In the genomic region with DNA sequence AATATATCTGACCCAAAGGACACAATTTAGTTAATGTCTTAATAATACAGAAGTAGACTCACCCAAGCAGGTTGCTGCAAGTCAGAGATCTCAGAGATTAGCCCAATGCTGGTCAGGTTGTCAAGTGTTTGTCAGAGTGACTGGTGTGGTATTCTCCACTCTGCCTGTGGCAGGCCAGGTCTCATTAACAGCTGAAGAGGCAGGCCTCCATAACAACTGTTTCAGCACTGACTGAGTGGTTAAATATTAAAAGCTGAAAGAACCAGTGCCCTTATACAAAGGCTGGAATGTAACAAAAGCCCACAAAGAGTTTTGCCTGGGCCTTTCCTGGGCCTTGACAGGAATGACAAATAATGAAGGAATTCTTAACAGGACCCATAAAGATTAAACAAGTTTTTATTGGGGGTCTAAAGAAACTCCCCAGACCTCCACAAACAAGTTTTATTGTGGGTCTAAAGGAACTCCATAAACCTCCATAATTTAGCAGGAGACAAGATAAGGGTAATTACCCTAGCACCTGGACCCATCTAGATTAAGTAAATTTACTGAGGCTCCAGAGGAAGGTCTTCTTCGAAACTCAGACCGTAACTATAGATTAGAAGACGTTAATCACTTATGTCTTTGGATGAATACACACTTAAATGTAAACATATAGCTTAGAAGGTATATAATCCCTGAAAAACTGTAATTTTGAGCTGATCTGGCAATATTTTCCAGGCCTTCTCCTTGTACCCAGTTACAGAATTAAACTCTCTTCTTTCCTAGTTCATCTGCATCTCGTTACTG, we compare ENCODE assay signal across 13 cellular contexts. TPM values are rescaled to one million over a fixed set of nuclear protein-coding genes. Genes with fewer than 3 reads are reported as not detected.
A peak's percentile ranks its signal among the peaks of the same experiment; 100 is the strongest.
DNase-seq lines count a peak whose midpoint lies in the region; ATAC-seq and TF ChIP-seq lines count a peak whose summit lies in the region.
"Had no signal": no experiment of that assay in that cellular context is flagged by ENCODE, and none has a peak within 500 bp of the region (broad histone marks: within the 10 kb centered on the region; RNA-seq: fewer than 3 reads in every experiment).

No MANE protein-coding gene starts in this region.

- no peak for TF ChIP-seq EP300 in ovary (IDR thresholded peaks at IDR 0.05)

- H3K36me3 ChIP-seq in ES-I3 (ENCODE audit: insufficient read depth, low read length): no peaks in the 10 kb centered on the region
- no peaks in the 10 kb centered on the region for H3K36me3 ChIP-seq in Panc1 (ENCODE audit: control insufficient read depth, insufficient read depth, low read length)
- no peaks in the 10 kb centered on the region for H3K36me3 ChIP-seq in ovary
- no peaks in the 10 kb centered on the region for H3K36me3 ChIP-seq in left ventricle myocardium inferior
- H3K36me3 ChIP-seq: gastrocnemius medialis had no signal

- no peaks in the 10 kb centered on the region for H3K27me3 ChIP-seq in Panc1 (ENCODE audit: control insufficient read depth, insufficient read depth, low read length)
- no peaks in the 10 kb centered on the region for H3K27me3 ChIP-seq in ovary
- peaks cover 7% of the 10 kb centered on the region for H3K27me3 ChIP-seq in left ventricle myocardium inferior (ENCODE audit: low read depth)
- H3K27me3 ChIP-seq: gastrocnemius medialis had no signal

- no peaks in the 10 kb centered on the region; the same call in 1 of the 2 replicates for H3K9me3 ChIP-seq in ES-I3 (ENCODE audit: control insufficient read depth, insufficient read depth, low read length)
- H3K9me3 ChIP-seq in Panc1 (ENCODE audit: control insufficient read depth, insufficient read depth, low read depth, low read length): no peaks in the 10 kb centered on the region
- H3K9me3 ChIP-seq in ovary: no peaks in the 10 kb centered on the region
- H3K9me3 ChIP-seq in left ventricle myocardium inferior (replicated peaks): no peaks in the 10 kb centered on the region
- H3K9me3 ChIP-seq: gastrocnemius medialis had no signal

- CTCF ChIA-PET in Panc1 (lab: Charles Lee): no interaction called here

- WGBS in ovary, 3 donors: 73 to 84% (median 84%) methylated on average over 4 of the region's 4 CpGs

- TF ChIP-seq POLR2A in ovary (IDR thresholded peaks at IDR 0.05): no peak

- no peak for TF ChIP-seq CTCF in Panc1 (IDR thresholded peaks at IDR 0.05)
- no peak for TF ChIP-seq CTCF in ovary (IDR thresholded peaks at IDR 0.05)
- TF ChIP-seq CTCF in left ventricle myocardium inferior (IDR thresholded peaks at IDR 0.05; ENCODE audit: borderline replicate concordance): no peak

- H3K4me1 ChIP-seq in ES-I3 (ENCODE audit: insufficient read depth, low read length) (peaks cover 20% of the 10 kb centered on the region), Panc1 (ENCODE audit: control insufficient read depth, insufficient read depth, low read length) (no peaks in the 10 kb centered on the region), ovary (ENCODE audit: insufficient read depth) (peaks cover 3% of the 10 kb centered on the region), left ventricle myocardium inferior (no peaks in the 10 kb centered on the region)
- H3K4me1 ChIP-seq: gastrocnemius medialis had no signal

- POLR2A ChIA-PET in Panc1 (lab: Charles Lee): no interaction called here

- peak overlapping the region; percentile 9; the same call in 1 of the 2 replicates for H3K9ac ChIP-seq in ES-I3 (ENCODE audit: low read depth, low read length)

- intact Hi-C loops in Panc1 (cut with micrococcal nuclease; ENCODE audit: unreplicated experiment): no loop called here
- intact Hi-C loops in ovary (cut with DNase I): no loop called here
- intact Hi-C loops in left ventricle myocardium inferior (cut with micrococcal nuclease): no loop called here

- no TSS peak for BruUV-seq in Panc1 (replicated peaks; lab: Mats Ljungman, UMichigan)

- no peak overlapping the region for H3K4me3 ChIP-seq in Panc1 (ENCODE audit: low read depth in 2 of 2, low read length in 2 of 2)
- H3K4me3 ChIP-seq in ovary: no peak overlapping the region
- no peak overlapping the region for H3K4me3 ChIP-seq in left ventricle myocardium inferior
- H3K4me3 ChIP-seq: gastrocnemius medialis had no signal

- ATAC-seq in Panc1 (peak; percentile 52), HG03354 (IDR thresholded peaks at IDR 0.05; ENCODE audit: poor library complexity, severe bottlenecking, unreplicated experiment) (no peak)
- ATAC-seq: gastrocnemius medialis, HCT116 had no signal

- in situ Hi-C loops in Panc1 (cut with HindIII; ENCODE audit: low pct_unique_long_range_greater_than_20kb, low sequenced_read_pairs): no loop called here

- DNase-seq in Panc1 (ENCODE audit: low read depth, low spot score): no peak
- DNase-seq in islet precursor cell: peak; percentile 80
- DNase-seq in renal cortical epithelial cell (ENCODE audit: low read depth): peak; percentile 96
- no peak for DNase-seq in ovary
- no peak for DNase-seq in left ventricle myocardium inferior
- DNase-seq in NCI-H748 (lab: John Stamatoyannopoulos, UW; ENCODE audit: unreplicated experiment): no peak
- DNase-seq: gastrocnemius medialis, Karpas-422 had no signal

- H3K27ac ChIP-seq in Panc1 (ENCODE audit: low read length) (peak overlapping the region; percentile 62; the same call in 1 of the 2 replicates), ovary (no peak overlapping the region), left ventricle myocardium inferior (replicated peaks) (no peak overlapping the region)
- H3K27ac ChIP-seq: gastrocnemius medialis, RWPE1 had no signal

RNA-seq across cellular contexts. Expression of a gene that starts 26.9 kb away (rescaled TPM):
- 0.31 TPM for total RNA-seq in Panc1 (2021; ENCODE audit: unreplicated experiment)
- polyA plus RNA-seq in Panc1 (2012; ENCODE audit: insufficient read length): 0.33 TPM
- 4.7 and 13.1 TPM in 2 replicates for total RNA-seq in renal cortical epithelial cell
- total RNA-seq in ovary: 1 to 10 TPM in 1 of 7 donors, under 1 TPM in 6; under 0.01 to 3.2 (median 0.40) TPM
- 1 to 10 TPM in 1 of 2 donors, under 1 TPM in 1; 0.06 to 1.9 TPM for polyA plus RNA-seq in ovary
- 1.9 TPM for total RNA-seq in left ventricle myocardium inferior
- total RNA-seq: dermis microvascular lymphatic vessel endothelial cell had no signal

Comparison
In these comparisons a context has a peak if more than half of its experiments do, and no peak if none do; other contexts are left out.
1. DNase-seq: peak in islet precursor cell (single experiment) and renal cortical epithelial cell (single experiment); none in Panc1 (single experiment), ovary (0 of 5), left ventricle myocardium inferior (single experiment) and NCI-H748 (single experiment).